Comparison of ENCODE assay signal across 11 cellular contexts in genomic region chr17:16537130-16537458, GRCh38. TPM values are rescaled to one million over a fixed set of nuclear protein-coding genes. Genes with fewer than 3 reads are reported as not detected.
DNase-seq lines count a peak whose midpoint lies in the region; FAIRE-seq and TF ChIP-seq lines count a peak whose summit lies in the region.
"Had no signal": no experiment of that assay in that cellular context is flagged by ENCODE, and none has a peak within 500 bp of the region (broad histone marks: within the 10 kb centered on the region; RNA-seq: fewer than 3 reads in every experiment).

No MANE protein-coding gene starts in this region.

- H3K4me2 ChIP-seq in DOHH2 (ENCODE audit: low read length) (peak overlapping the region; percentile 92), astrocyte (ENCODE audit: low read length) (no peak overlapping the region)

- intact Hi-C loops in A673 (cut with micrococcal nuclease; ENCODE audit: unreplicated experiment), result loop anchor here (2.0 to 5.0 kb wide), 2 partner anchors 50 to 455 kb away; no protein-coding TSS in a partner anchor

- CTCF ChIA-PET in A673 (lab: Charles Lee), result interaction anchor here (0.6 kb wide), 1 partner anchor 16 kb away, joined by 5 read pairs; no protein-coding TSS in a partner anchor

- H3K27me3 Mint-ChIP-seq in astrocyte (ENCODE audit: low read depth, unreplicated experiment) (no peaks in the 10 kb centered on the region), nephron (ENCODE audit: low read depth) (peaks cover 4% of the 10 kb centered on the region)

- H3K27ac ChIP-seq in A673 (ENCODE audit: low read depth, low read length, poor library complexity, severe bottlenecking) (no peak overlapping the region), DOHH2 (ENCODE audit: low read depth, low read length) (peak overlapping the region; percentile 85; the same call in 1 of the 2 replicates), astrocyte (ENCODE audit: low read depth, low read length) (no peak overlapping the region)

- BruUV-seq in A673 (replicated peaks; lab: Mats Ljungman, UMichigan), result no TSS peak

- H3F3A ChIP-seq in DOHH2 (ENCODE audit: control insufficient read depth, insufficient read depth), result peaks cover 3% of the 10 kb centered on the region; the same call in 1 of the 2 replicates

- POLR2A ChIA-PET in A673 (lab: Charles Lee; ENCODE audit: low non-redundant PET), result no interaction called here

- H2AFZ ChIP-seq in astrocyte (ENCODE audit: low read depth, low read length), result no peak overlapping the region

- H3K9me3 Mint-ChIP-seq in astrocyte (ENCODE audit: unreplicated experiment), result peaks cover 21% of the 10 kb centered on the region
- peaks cover 3% of the 10 kb centered on the region for H3K9me3 Mint-ChIP-seq in nephron

- H3K27ac Mint-ChIP-seq in astrocyte (ENCODE audit: unreplicated experiment) (no peak overlapping the region), nephron (peak overlapping the region; percentile 45 to 88 (median 62))

- H3K9me2 ChIP-seq in DOHH2 (replicated peaks; ENCODE audit: control insufficient read depth, low read length), result no peaks in the 10 kb centered on the region

- H3K4me3 Mint-ChIP-seq in astrocyte (ENCODE audit: unreplicated experiment) (peak overlapping the region; percentile 62), nephron (peak overlapping the region; percentile 80 to 97 (median 96))

- H3K36me3 ChIP-seq in A673 (ENCODE audit: insufficient read depth, low read length, poor library complexity, severe bottlenecking), result no peaks in the 10 kb centered on the region
- H3K36me3 ChIP-seq in DOHH2 (ENCODE audit: control insufficient read depth, low read length), result no peaks in the 10 kb centered on the region; the same call in 1 of the 2 replicates
- no peaks in the 10 kb centered on the region for H3K36me3 ChIP-seq in astrocyte (ENCODE audit: insufficient read depth, low read length)
- H3K36me3 ChIP-seq: adrenal gland, heart left ventricle had no signal

- H3K9ac ChIP-seq in astrocyte (ENCODE audit: low read length), result no peak overlapping the region

- H3K27me3 ChIP-seq in A673 (replicated peaks; ENCODE audit: insufficient read depth, low read depth, low read length, poor library complexity) (no peaks in the 10 kb centered on the region), DOHH2 (ENCODE audit: control insufficient read depth, low read length) (no peaks in the 10 kb centered on the region), astrocyte (ENCODE audit: insufficient read depth, low read length) (no peaks in the 10 kb centered on the region)
- H3K27me3 ChIP-seq: adrenal gland, heart left ventricle had no signal

- H3K4me1 Mint-ChIP-seq in astrocyte (ENCODE audit: low read depth, unreplicated experiment), result no peaks in the 10 kb centered on the region
- peaks cover 12% of the 10 kb centered on the region for H3K4me1 Mint-ChIP-seq in nephron

- H3K79me2 ChIP-seq in DOHH2 (ENCODE audit: control insufficient read depth, low read length) (no peaks in the 10 kb centered on the region), astrocyte (ENCODE audit: insufficient read depth, low read length) (no peaks in the 10 kb centered on the region)

- H4K20me1 ChIP-seq in DOHH2 (ENCODE audit: control insufficient read depth, insufficient read depth, low read depth, low read length) (no peaks in the 10 kb centered on the region), astrocyte (ENCODE audit: insufficient read depth, low read length) (no peaks in the 10 kb centered on the region)

- FAIRE-seq in astrocyte (lab: Jason Lieb, UNC), result no peak
- FAIRE-seq: urothelium cell line had no signal

- H3K4me3 ChIP-seq in A673 (ENCODE audit: low read depth, low read length, poor library complexity, severe bottlenecking) (no peak overlapping the region), DOHH2 (ENCODE audit: low read length) (peak overlapping the region; percentile 88), astrocyte (ENCODE audit: insufficient read depth, low read depth, low read length) (no peak overlapping the region)

- H3K4me1 ChIP-seq in A673 (ENCODE audit: insufficient read depth, low read length, poor library complexity, severe bottlenecking) (peaks cover 5% of the 10 kb centered on the region), DOHH2 (ENCODE audit: control insufficient read depth, low read length) (peaks cover 20% of the 10 kb centered on the region), astrocyte (ENCODE audit: insufficient read depth, low read length) (no peaks in the 10 kb centered on the region)
- H3K4me1 ChIP-seq: adrenal gland had no signal

- H3K36me3 Mint-ChIP-seq in astrocyte (ENCODE audit: low read depth, unreplicated experiment) (peaks cover 9% of the 10 kb centered on the region), nephron (ENCODE audit: low read depth) (no peaks in the 10 kb centered on the region)

- 0 out of 2 replicates have a peak, but pooled peaks have one; percentile 17 for TF ChIP-seq CTCF in A673 (conservative IDR thresholded peaks at IDR 0.05; ENCODE audit: low read depth, low read length)
- TF ChIP-seq CTCF in DOHH2 (IDR thresholded peaks at IDR 0.05; ENCODE audit: low read depth, low read length, poor library complexity, severe bottlenecking), result no peak
- TF ChIP-seq CTCF in astrocyte (IDR thresholded peaks at IDR 0.05; ENCODE audit: insufficient read depth, low read depth, low read length), result no peak
- TF ChIP-seq CTCF in nephron (IDR thresholded peaks at IDR 0.05; ENCODE audit: unreplicated experiment in 3 of 3), result peak in 1 of 3 experiments; percentile 6

- H3K9me3 ChIP-seq in A673 (ENCODE audit: low read depth, low read length, poor library complexity, severe bottlenecking) (no peaks in the 10 kb centered on the region), DOHH2 (ENCODE audit: control insufficient read depth, insufficient read depth, low read length) (peaks cover 5% of the 10 kb centered on the region; the same call in 1 of the 2 replicates), astrocyte (ENCODE audit: insufficient read depth, low read depth, low read length) (peaks cover 8% of the 10 kb centered on the region)
- H3K9me3 ChIP-seq: adrenal gland, heart left ventricle had no signal

- no peak for DNase-seq in A673 (ENCODE audit: low spot score)
- DNase-seq in astrocyte (ENCODE audit: low read depth), result no peak
- DNase-seq in 8988T, result no peak
- DNase-seq in SKM-1 (lab: John Stamatoyannopoulos, UW; ENCODE audit: unreplicated experiment), result no peak
- DNase-seq in NCI-H1105 treated with DMSO at 0.1 percent for 48 hours (lab: John Stamatoyannopoulos, UW), result no peak
- DNase-seq in SKM-1 treated with dmso at 0.1 percent for 144 hours (lab: John Stamatoyannopoulos, UW; ENCODE audit: unreplicated experiment), result no peak

RNA-seq across cellular contexts. Expression of gene ZNF287, which starts 31.9 kb away (rescaled TPM):
- 10.0 and 13.7 TPM in 2 replicates for total RNA-seq in A673 (2021)
- 8.7 and 8.9 TPM in 2 replicates for total RNA-seq in astrocyte

RNA-seq across cellular contexts. Expression of gene LRRC75A, which starts 45.1 kb away (rescaled TPM):
- total RNA-seq in A673 (2021) (2.8 and 3.6 TPM in 2 replicates), astrocyte (0.36 TPM in 2 replicates)
